Comparison of ENCODE assay signal across 8 cellular contexts in the genomic region with DNA sequence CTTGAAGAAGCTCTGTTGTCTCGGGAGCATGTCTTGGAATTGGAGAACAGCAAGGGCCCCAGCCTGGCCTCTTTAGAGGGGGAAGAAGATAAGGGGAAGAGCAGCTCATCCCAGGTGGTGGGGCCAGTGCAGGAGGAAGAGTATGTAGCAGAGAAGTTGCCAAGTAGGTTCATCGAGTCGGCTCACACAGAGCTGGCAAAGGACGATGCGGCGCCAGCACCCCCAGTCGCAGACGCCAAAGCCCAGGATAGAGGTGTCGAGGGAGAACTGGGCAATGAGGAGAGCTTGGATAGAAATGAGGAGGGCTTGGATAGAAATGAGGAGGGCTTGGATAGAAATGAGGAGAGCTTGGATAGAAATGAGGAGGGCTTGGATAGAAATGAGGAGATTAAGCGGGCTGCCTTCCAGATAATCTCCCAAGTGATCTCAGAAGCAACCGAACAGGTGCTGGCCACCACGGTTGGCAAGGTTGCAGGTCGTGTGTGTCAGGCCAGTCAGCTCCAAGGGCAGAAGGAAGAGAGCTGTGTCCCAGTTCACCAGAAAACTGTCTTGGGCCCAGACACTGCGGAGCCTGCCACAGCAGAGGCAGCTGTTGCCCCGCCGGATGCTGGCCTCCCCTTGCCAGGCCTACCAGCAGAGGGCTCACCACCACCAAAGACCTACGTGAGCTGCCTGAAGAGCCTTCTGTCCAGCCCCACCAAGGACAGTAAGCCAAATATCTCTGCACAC. TPM values are rescaled to one million over a fixed set of nuclear protein-coding genes. Genes with fewer than 3 reads are reported as not detected.
DNase-seq lines count a peak whose midpoint lies in the region; ATAC-seq, FAIRE-seq and TF ChIP-seq lines count a peak whose summit lies in the region.

No MANE protein-coding gene starts in this region.

- no peak overlapping the region for H2AFZ ChIP-seq in astrocyte (ENCODE audit: low read depth, low read length)

- peaks cover 2% of the 10 kb centered on the region for H3K9me3 Mint-ChIP-seq in astrocyte (ENCODE audit: unreplicated experiment)

- H3K27me3 ChIP-seq in HL-60 (ENCODE audit: insufficient read depth, poor library complexity, severe bottlenecking) (no peaks in the 10 kb centered on the region), astrocyte (ENCODE audit: insufficient read depth, low read length) (no peaks in the 10 kb centered on the region)

- no peaks in the 10 kb centered on the region for H3K36me3 ChIP-seq in astrocyte (ENCODE audit: insufficient read depth, low read length)

- FAIRE-seq in astrocyte (lab: Jason Lieb, UNC) = no peak
- FAIRE-seq in urothelium cell line (lab: Jason Lieb, UNC) = no peak

- H3K4me3 ChIP-seq in HL-60 (replicated peaks; ENCODE audit: insufficient read depth, low read length) (no peak overlapping the region), astrocyte (ENCODE audit: insufficient read depth, low read depth, low read length) (no peak overlapping the region)

- ATAC-seq in left lobe of liver = peak; percentile 49
- no peak for ATAC-seq in GM19324 (IDR thresholded peaks at IDR 0.05; ENCODE audit: low FRiP score, unreplicated experiment)

- H3K9me3 ChIP-seq in astrocyte (ENCODE audit: insufficient read depth, low read depth, low read length) = no peaks in the 10 kb centered on the region

- H3K27me3 Mint-ChIP-seq in astrocyte (ENCODE audit: low read depth, unreplicated experiment) = no peaks in the 10 kb centered on the region

- no peak overlapping the region for H3K4me2 ChIP-seq in astrocyte (ENCODE audit: low read length)

- no peaks in the 10 kb centered on the region for H3K79me2 ChIP-seq in astrocyte (ENCODE audit: insufficient read depth, low read length)

- TF ChIP-seq CTCF in HL-60 (IDR thresholded peaks at IDR 0.05; ENCODE audit: insufficient read depth, low read length) (peak; percentile 29), astrocyte (IDR thresholded peaks at IDR 0.05; ENCODE audit: insufficient read depth, low read depth, low read length) (peak; percentile 5)

- peaks cover 15% of the 10 kb centered on the region for H3K4me1 Mint-ChIP-seq in astrocyte (ENCODE audit: low read depth, unreplicated experiment)

- peaks cover 12% of the 10 kb centered on the region for H3K36me3 Mint-ChIP-seq in astrocyte (ENCODE audit: low read depth, unreplicated experiment)

- H3K4me3 Mint-ChIP-seq in astrocyte (ENCODE audit: unreplicated experiment) = no peak overlapping the region

- H3K27ac Mint-ChIP-seq in astrocyte (ENCODE audit: unreplicated experiment) = peak overlapping the region; percentile 66

- peaks cover 38% of the 10 kb centered on the region for H4K20me1 ChIP-seq in astrocyte (ENCODE audit: insufficient read depth, low read length)

- H3K9ac ChIP-seq in astrocyte (ENCODE audit: low read length) = no peak overlapping the region

- H3K27ac ChIP-seq in HL-60 (replicated peaks) (no peak overlapping the region), astrocyte (ENCODE audit: low read depth, low read length) (no peak overlapping the region)

- DNase-seq in COLO668 (lab: John Stamatoyannopoulos, UW; ENCODE audit: unreplicated experiment) (peak; percentile 3), HL-60 (ENCODE audit: low read depth in 1 of 2, low spot score in 1 of 2) (no peak), astrocyte (ENCODE audit: low read depth) (no peak), left lobe of liver (ENCODE audit: low spot score) (no peak), urothelium cell line (ENCODE audit: low spot score) (no peak), midbrain (lab: John Stamatoyannopoulos, UW) (no peak), NCI-H1048 (lab: John Stamatoyannopoulos, UW) (no peak)

- H3K4me1 ChIP-seq in astrocyte (ENCODE audit: insufficient read depth, low read length) = peaks cover 11% of the 10 kb centered on the region

RNA-seq across cellular contexts. Expression of a gene that starts 21.2 kb away (rescaled TPM):
- total RNA-seq in astrocyte (12.1 and 12.5 TPM in 2 replicates), left lobe of liver (60.0 TPM)
